Comparison of ENCODE assay signal across 28 cellular contexts in genomic region chrX:143998261-143998660, GRCh38.
"Had no signal": no experiment of that assay in that cellular context is flagged by ENCODE, and none has a peak within 500 bp of the region (broad histone marks: within the 10 kb centered on the region; RNA-seq: fewer than 3 reads in every experiment).

No MANE protein-coding gene starts in this region.

- ATAC-seq: activated naive CD4-positive, alpha-beta T cell treated with anti-CD3 and anti-CD28 coated beads, Interleukin-2, amount 50 U/mL, for 72 hours; activated naive CD8-positive, alpha-beta T cell treated with anti-CD3 and anti-CD28 coated beads, Interleukin-2, amount 50 U/mL, for 24 hours; activated T-cell treated with anti-CD3 and anti-CD28 coated beads, Interleukin-2, amount 50 U/mL, for 4 hours; activated T-cell treated with anti-CD3 and anti-CD28 coated beads, Interleukin-2, amount 50 U/mL, for 72 hours; activated T-helper 17 cell treated with anti-CD3 and anti-CD28 coated beads, Interleukin-2, amount 50 U/mL, for 72 hours; body of pancreas had no signal

- DNase-seq: activated effector memory CD4-positive, alpha-beta T cell treated with anti-CD3 and anti-CD28 coated beads, Interleukin-2, amount 50 U/mL, for 16 hours; activated effector memory CD4-positive, alpha-beta T cell treated with Interleukin-2 at 50 U/mL for 16 hours; activated gamma-delta T cell; activated gamma-delta T cell treated with Interleukin-2 at 50 U/mL for 16 hours; activated naive CD4-positive, alpha-beta T cell; activated naive CD4-positive, alpha-beta T cell treated with anti-CD3 and anti-CD28 coated beads for 36 hours; activated naive CD4-positive, alpha-beta T cell treated with anti-CD3 and anti-CD28 coated beads, Interleukin-2, amount 10 ng/mL, durations not matched to agents 7 days and 5 days; activated naive CD4-positive, alpha-beta T cell treated with anti-CD3 and anti-CD28 coated beads, Interleukin-2, amount 50 U/mL, for 16 hours; activated naive CD4-positive, alpha-beta T cell treated with Interleukin-2 at 50 U/mL for 16 hours; activated naive CD8-positive, alpha-beta T cell treated with anti-CD3 and anti-CD28 coated beads for 36 hours; activated naive CD8-positive, alpha-beta T cell treated with anti-CD3 and anti-CD28 coated beads, Interleukin-2, amount 10 ng/mL, durations not matched to agents 7 days and 5 days; activated naive CD8-positive, alpha-beta T cell treated with anti-CD3 and anti-CD28 coated beads, Interleukin-2, amount 50 U/mL, for 24 hours; activated T-cell treated with anti-CD3 and anti-CD28 coated beads, Interleukin-2, amount 50 U/mL, for 1 hour; activated T-cell treated with anti-CD3 and anti-CD28 coated beads, Interleukin-2, amount 50 U/mL, for 24 hours; activated T-cell treated with anti-CD3 and anti-CD28 coated beads, Interleukin-2, amount 50 U/mL, for 4 hours; activated T-cell treated with anti-CD3 and anti-CD28 coated beads, Interleukin-2, amount 50 U/mL, for 48 hours; activated T-cell treated with anti-CD3 and anti-CD28 coated beads, Interleukin-2, amount 50 U/mL, for 72 hours; adrenal gland; amniotic stem cell; amygdala; anterior cingulate cortex; body of pancreas; brain microvascular endothelial cell; caudate nucleus; central memory CD4-positive, alpha-beta T cell; cerebellar nuclear complex had no signal
